Comparison of ENCODE assay signal across 19 cellular contexts in genomic region chr6:81769834-81770233, GRCh38. TPM values are rescaled to one million over a fixed set of nuclear protein-coding genes. Genes with fewer than 3 reads are reported as not detected.
DNase-seq lines count a peak whose midpoint lies in the region; FAIRE-seq and TF ChIP-seq lines count a peak whose summit lies in the region.
"Had no signal": no experiment of that assay in that cellular context is flagged by ENCODE, and none has a peak within 500 bp of the region (broad histone marks: within the 10 kb centered on the region; RNA-seq: fewer than 3 reads in every experiment).

No MANE protein-coding gene starts in this region.

- H3K9ac ChIP-seq in skeletal muscle satellite cell (ENCODE audit: low read depth, low read length), result peak overlapping the region; percentile 33

- H3K27ac ChIP-seq in RWPE1, result no peak overlapping the region
- H3K27ac ChIP-seq: dorsolateral prefrontal cortex, Peyer's patch, testis had no signal

- peaks cover 44% of the 10 kb centered on the region for H3K4me1 ChIP-seq in skeletal muscle satellite cell (ENCODE audit: control insufficient read depth, insufficient read depth, low read length)
- H3K4me1 ChIP-seq: Peyer's patch, testis had no signal

- H3K27me3 ChIP-seq in skeletal muscle satellite cell (ENCODE audit: control insufficient read depth, insufficient read depth, low read length), result no peaks in the 10 kb centered on the region
- H3K27me3 ChIP-seq: Peyer's patch, testis had no signal

- FAIRE-seq in H54 (lab: Jason Lieb, UNC), result no peak

- H3K4me2 ChIP-seq in skeletal muscle satellite cell (ENCODE audit: low read length), result no peak overlapping the region

- TF ChIP-seq CTCF in RWPE1 (conservative IDR thresholded peaks at IDR 0.05; ENCODE audit: low read depth) (no peak), fibroblast of mammary gland (conservative IDR thresholded peaks at IDR 0.05; ENCODE audit: control insufficient read depth, insufficient read depth, low read depth, low read length) (no peak)

- DNase-seq in NCI-H748 (lab: John Stamatoyannopoulos, UW; ENCODE audit: unreplicated experiment), result peak; percentile 66
- DNase-seq in NCI-H748 treated with DMSO at 0.1 percent for 48 hours (lab: John Stamatoyannopoulos, UW), result no peak
- peak; percentile 13 for DNase-seq in RWPE1 (ENCODE audit: low spot score)
- DNase-seq in fibroblast of mammary gland (ENCODE audit: low read depth), result peak; percentile 72
- no peak for DNase-seq in SIG-M5 treated with dmso at 0.1 percent for 504 hours (lab: John Stamatoyannopoulos, UW; ENCODE audit: unreplicated experiment)
- no peak for DNase-seq in iPS-NIHi7 (ENCODE audit: extremely low spot score)
- no peak for DNase-seq in H54 (ENCODE audit: insufficient read length, low spot score)
- DNase-seq: activated CD4-positive, alpha-beta T cell treated with anti-CD3 and anti-CD28 coated beads, Interleukin-2, amount 10 ng/mL, durations not matched to agents 24 days and 14 days; activated T-cell treated with anti-CD3 and anti-CD28 coated beads, Interleukin-2, amount 50 U/mL, for 1 hour; amygdala; COR-L47; dorsolateral prefrontal cortex; foreskin melanocyte; H9; NCI-H345; Peyer's patch; posterior cingulate gyrus; testis had no signal

- TF ChIP-seq POLR2A in H54 (IDR thresholded peaks at IDR 0.05; ENCODE audit: low read depth, low read length), result no peak

- H3K4me3 ChIP-seq in fibroblast of mammary gland (ENCODE audit: control insufficient read depth, low read depth, low read length), result no peak overlapping the region
- H3K4me3 ChIP-seq in skeletal muscle satellite cell (ENCODE audit: low read length), result no peak overlapping the region
- H3K4me3 ChIP-seq: dorsolateral prefrontal cortex, Peyer's patch, testis had no signal

- H3K9me3 ChIP-seq in skeletal muscle satellite cell (replicated peaks; ENCODE audit: low read length), result no peaks in the 10 kb centered on the region
- H3K9me3 ChIP-seq: Peyer's patch, testis had no signal

- CTCF ChIA-PET in RWPE1 (lab: Yijun Ruan, JAX), result interaction anchor here (0.7 kb wide), 1 partner anchor 237 kb away, joined by 3 read pairs; no protein-coding TSS in a partner anchor

- H3K36me3 ChIP-seq in skeletal muscle satellite cell (ENCODE audit: insufficient read depth, low read length), result no peaks in the 10 kb centered on the region
- H3K36me3 ChIP-seq: Peyer's patch had no signal

- POLR2A ChIA-PET in RWPE1 (lab: Yijun Ruan, JAX; ENCODE audit: low non-redundant PET), result no interaction called here

RNA-seq across cellular contexts. Expression of gene TENT5A, which starts 17.4 kb away (rescaled TPM):
- total RNA-seq in skeletal muscle satellite cell (2012; rRNA removed), result 19.9 and 30.9 TPM in 2 replicates

Comparison
In these comparisons a context has a peak if more than half of its experiments do, and no peak if none do; other contexts are left out.
1. DNase-seq: peak in NCI-H748 (single experiment), RWPE1 (single experiment) and fibroblast of mammary gland (single experiment); none in NCI-H748 treated with DMSO at 0.1 percent for 48 hours (single experiment), SIG-M5 treated with dmso at 0.1 percent for 504 hours (single experiment), iPS-NIHi7 (single experiment) and H54 (single experiment).